Comparison of ENCODE assay signal across 2 cellular contexts in the genomic region with DNA sequence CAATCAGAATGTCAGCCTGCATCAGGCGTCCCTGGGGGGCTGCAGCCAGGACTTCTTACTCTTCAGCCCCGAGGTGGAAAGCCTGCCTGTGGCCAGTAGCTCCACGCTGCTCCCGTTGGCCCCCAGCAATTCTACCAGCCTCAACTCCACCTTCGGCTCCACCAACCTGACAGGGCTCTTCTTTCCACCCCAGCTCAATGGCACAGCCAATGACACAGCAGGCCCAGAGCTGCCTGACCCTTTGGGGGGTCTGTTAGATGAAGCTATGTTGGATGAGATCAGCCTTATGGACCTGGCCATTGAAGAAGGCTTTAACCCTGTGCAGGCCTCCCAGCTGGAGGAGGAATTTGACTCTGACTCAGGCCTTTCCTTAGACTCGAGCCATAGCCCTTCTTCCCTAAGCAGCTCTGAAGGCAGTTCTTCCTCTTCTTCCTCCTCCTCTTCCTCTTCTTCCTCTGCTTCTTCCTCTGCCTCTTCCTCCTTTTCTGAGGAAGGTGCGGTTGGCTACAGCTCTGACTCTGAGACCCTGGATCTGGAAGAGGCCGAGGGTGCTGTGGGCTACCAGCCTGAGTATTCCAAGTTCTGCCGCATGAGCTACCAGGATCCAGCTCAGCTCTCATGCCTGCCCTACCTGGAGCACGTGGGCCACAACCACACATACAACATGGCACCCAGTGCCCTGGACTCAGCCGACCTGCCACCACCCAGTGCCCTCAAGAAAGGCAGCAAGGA.
A peak's percentile ranks its signal among the peaks of the same experiment; 100 is the strongest.
TF ChIP-seq lines count a peak whose summit lies in the region.

No MANE protein-coding gene starts in this region.

TF ChIP-seq in IMR-90, 13 proteins besides CTCF, POLR2A, EP300 and RAD21:
- TF ChIP-seq SMC3 (IDR thresholded peaks at IDR 0.05; ENCODE audit: low read depth, low read length) = no peak
- TF ChIP-seq CEBPB (IDR thresholded peaks at IDR 0.05; ENCODE audit: low read depth, low read length) = no peak
- no peak for TF ChIP-seq MAFK (IDR thresholded peaks at IDR 0.05; ENCODE audit: low read depth, low read length)
- no peak for TF ChIP-seq NFE2L2 (IDR thresholded peaks at IDR 0.05; ENCODE audit: low read depth, low read length)
- TF ChIP-seq, protein P1, sequence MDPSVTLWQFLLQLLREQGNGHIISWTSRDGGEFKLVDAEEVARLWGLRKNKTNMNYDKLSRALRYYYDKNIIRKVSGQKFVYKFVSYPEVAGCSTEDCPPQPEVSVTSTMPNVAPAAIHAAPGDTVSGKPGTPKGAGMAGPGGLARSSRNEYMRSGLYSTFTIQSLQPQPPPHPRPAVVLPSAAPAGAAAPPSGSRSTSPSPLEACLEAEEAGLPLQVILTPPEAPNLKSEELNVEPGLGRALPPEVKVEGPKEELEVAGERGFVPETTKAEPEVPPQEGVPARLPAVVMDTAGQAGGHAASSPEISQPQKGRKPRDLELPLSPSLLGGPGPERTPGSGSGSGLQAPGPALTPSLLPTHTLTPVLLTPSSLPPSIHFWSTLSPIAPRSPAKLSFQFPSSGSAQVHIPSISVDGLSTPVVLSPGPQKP (IDR thresholded peaks at IDR 0.05; ENCODE audit: borderline replicate concordance, low read depth, low read length) = no peak
- TF ChIP-seq RFX5 (IDR thresholded peaks at IDR 0.05; ENCODE audit: low read depth, low read length) = no peak
- no peak for TF ChIP-seq BHLHE40 (IDR thresholded peaks at IDR 0.05; ENCODE audit: low read depth, low read length)
- no peak for TF ChIP-seq RCOR1 (IDR thresholded peaks at IDR 0.05; ENCODE audit: insufficient replicate concordance, low read length)
- TF ChIP-seq, protein P2, sequence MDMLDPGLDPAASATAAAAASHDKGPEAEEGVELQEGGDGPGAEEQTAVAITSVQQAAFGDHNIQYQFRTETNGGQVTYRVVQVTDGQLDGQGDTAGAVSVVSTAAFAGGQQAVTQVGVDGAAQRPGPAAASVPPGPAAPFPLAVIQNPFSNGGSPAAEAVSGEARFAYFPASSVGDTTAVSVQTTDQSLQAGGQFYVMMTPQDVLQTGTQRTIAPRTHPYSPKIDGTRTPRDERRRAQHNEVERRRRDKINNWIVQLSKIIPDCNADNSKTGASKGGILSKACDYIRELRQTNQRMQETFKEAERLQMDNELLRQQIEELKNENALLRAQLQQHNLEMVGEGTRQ (IDR thresholded peaks at IDR 0.05; ENCODE audit: low read depth, low read length) = no peak
- no peak for TF ChIP-seq FOS (IDR thresholded peaks at IDR 0.05; ENCODE audit: low read depth, low read length)
- no peak for TF ChIP-seq MXI1 (IDR thresholded peaks at IDR 0.05; ENCODE audit: borderline replicate concordance, low read depth, low read length)
- no peak for TF ChIP-seq CHD1 (IDR thresholded peaks at IDR 0.05; ENCODE audit: low read depth, low read length)
- no peak for TF ChIP-seq MAZ (IDR thresholded peaks at IDR 0.05; ENCODE audit: borderline replicate concordance, low read depth, low read length)

TF ChIP-seq in K562, 482 proteins besides CTCF, POLR2A, EP300 and RAD21:
- TF ChIP-seq, protein P3, sequence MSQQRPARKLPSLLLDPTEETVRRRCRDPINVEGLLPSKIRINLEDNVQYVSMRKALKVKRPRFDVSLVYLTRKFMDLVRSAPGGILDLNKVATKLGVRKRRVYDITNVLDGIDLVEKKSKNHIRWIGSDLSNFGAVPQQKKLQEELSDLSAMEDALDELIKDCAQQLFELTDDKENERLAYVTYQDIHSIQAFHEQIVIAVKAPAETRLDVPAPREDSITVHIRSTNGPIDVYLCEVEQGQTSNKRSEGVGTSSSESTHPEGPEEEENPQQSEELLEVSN (IDR thresholded peaks at IDR 0.05; ENCODE audit: borderline replicate concordance in 1 of 2, extremely low read depth in 1 of 2, insufficient read depth in 1 of 2, insufficient read length in 1 of 2, low read depth in 1 of 2, low read length in 1 of 2, poor library complexity in 1 of 2, severe bottlenecking in 1 of 2) = no peak
- TF ChIP-seq RBM22 (IDR thresholded peaks at IDR 0.05; ENCODE audit: low read depth, low read length, poor library complexity, severe bottlenecking) (no peak), RBFOX2 (IDR thresholded peaks at IDR 0.05; ENCODE audit: low read depth, low read length) (peak; percentile 47), ZBTB8A (IDR thresholded peaks at IDR 0.05; ENCODE audit: partially characterized antibody) (no peak), NCOA4 (IDR thresholded peaks at IDR 0.05; ENCODE audit: partially characterized antibody) (no peak), MTA3 (IDR thresholded peaks at IDR 0.05; ENCODE audit: borderline replicate concordance) (no peak), POLR2G (IDR thresholded peaks at IDR 0.05; ENCODE audit: low read depth, low read length) (peak; percentile 35; the same call in 1 of the 2 replicates), MECOM (CRISPR knock-in tag; IDR thresholded peaks at IDR 0.05) (no peak), HMG20B (CRISPR knock-in tag; IDR thresholded peaks at IDR 0.05) (no peak), FOXA1 (IDR thresholded peaks at IDR 0.05; ENCODE audit: borderline replicate concordance) (no peak)
- TF ChIP-seq, protein P4, sequence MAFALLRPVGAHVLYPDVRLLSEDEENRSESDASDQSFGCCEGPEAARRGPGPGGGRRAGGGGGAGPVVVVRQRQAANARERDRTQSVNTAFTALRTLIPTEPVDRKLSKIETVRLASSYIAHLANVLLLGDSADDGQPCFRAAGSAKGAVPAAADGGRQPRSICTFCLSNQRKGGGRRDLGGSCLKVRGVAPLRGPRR (CRISPR knock-in tag; IDR thresholded peaks at IDR 0.05) = no peak
- TF ChIP-seq, protein P5, sequence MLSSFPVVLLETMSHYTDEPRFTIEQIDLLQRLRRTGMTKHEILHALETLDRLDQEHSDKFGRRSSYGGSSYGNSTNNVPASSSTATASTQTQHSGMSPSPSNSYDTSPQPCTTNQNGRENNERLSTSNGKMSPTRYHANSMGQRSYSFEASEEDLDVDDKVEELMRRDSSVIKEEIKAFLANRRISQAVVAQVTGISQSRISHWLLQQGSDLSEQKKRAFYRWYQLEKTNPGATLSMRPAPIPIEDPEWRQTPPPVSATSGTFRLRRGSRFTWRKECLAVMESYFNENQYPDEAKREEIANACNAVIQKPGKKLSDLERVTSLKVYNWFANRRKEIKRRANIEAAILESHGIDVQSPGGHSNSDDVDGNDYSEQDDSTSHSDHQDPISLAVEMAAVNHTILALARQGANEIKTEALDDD (IDR thresholded peaks at IDR 0.05) = no peak
- TF ChIP-seq, protein P6, sequence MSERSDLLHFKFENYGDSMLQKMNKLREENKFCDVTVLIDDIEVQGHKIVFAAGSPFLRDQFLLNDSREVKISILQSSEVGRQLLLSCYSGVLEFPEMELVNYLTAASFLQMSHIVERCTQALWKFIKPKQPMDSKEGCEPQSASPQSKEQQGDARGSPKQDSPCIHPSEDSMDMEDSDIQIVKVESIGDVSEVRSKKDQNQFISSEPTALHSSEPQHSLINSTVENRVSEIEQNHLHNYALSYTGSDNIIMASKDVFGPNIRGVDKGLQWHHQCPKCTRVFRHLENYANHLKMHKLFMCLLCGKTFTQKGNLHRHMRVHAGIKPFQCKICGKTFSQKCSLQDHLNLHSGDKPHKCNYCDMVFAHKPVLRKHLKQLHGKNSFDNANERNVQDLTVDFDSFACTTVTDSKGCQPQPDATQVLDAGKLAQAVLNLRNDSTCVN (CRISPR knock-in tag; IDR thresholded peaks at IDR 0.05) = no peak
- TF ChIP-seq, protein P7, sequence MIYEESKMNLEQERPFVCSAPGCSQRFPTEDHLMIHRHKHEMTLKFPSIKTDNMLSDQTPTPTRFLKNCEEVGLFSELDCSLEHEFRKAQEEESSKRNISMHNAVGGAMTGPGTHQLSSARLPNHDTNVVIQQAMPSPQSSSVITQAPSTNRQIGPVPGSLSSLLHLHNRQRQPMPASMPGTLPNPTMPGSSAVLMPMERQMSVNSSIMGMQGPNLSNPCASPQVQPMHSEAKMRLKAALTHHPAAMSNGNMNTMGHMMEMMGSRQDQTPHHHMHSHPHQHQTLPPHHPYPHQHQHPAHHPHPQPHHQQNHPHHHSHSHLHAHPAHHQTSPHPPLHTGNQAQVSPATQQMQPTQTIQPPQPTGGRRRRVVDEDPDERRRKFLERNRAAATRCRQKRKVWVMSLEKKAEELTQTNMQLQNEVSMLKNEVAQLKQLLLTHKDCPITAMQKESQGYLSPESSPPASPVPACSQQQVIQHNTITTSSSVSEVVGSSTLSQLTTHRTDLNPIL (CRISPR knock-in tag; IDR thresholded peaks at IDR 0.05) = no peak
- TF ChIP-seq, protein P8, sequence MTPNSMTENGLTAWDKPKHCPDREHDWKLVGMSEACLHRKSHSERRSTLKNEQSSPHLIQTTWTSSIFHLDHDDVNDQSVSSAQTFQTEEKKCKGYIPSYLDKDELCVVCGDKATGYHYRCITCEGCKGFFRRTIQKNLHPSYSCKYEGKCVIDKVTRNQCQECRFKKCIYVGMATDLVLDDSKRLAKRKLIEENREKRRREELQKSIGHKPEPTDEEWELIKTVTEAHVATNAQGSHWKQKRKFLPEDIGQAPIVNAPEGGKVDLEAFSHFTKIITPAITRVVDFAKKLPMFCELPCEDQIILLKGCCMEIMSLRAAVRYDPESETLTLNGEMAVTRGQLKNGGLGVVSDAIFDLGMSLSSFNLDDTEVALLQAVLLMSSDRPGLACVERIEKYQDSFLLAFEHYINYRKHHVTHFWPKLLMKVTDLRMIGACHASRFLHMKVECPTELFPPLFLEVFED (CRISPR knock-in tag; conservative IDR thresholded peaks at IDR 0.05) = no peak
